ENCODE assay signal across 8 cellular contexts in the genomic region with DNA sequence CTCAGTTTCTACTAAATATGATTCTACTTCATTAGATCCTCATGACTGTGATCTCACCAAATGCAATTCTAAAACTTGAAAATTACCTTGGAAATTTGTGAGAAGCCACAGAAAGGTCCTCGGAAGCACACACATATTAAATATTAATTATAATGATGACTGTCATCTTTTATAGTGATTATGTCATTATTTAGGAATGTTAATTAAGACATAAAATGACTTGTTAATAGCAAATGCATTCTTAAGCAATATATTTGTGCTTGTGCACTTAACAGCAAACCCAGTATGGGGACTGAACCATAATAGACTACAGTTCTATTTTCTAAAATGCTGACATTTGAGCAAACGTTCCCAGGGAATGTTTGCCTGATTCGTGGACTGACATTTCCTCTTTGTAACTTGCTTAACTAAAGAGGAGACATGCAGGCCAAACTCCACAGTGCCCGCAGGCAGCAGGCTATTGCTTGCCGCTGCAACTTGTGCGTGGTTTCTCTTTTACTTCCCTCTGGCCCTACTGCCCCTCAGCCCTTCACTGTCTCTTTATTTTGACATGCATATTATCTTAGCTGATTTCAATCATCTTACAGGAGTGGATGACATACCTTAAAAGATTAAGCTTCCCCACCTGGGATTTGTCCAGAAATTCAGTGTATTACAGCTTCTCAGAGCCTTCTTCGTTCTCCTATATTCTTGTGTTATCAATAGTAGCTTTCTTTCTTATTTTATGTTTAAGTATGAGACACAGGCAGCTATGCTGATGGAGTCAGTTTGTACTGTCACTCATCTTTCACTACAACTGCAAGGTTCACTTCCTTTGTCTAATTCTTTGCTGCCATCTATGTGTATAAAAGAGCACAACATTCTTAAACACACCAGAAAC.
A peak's percentile ranks its signal among the peaks of the same experiment; 100 is the strongest.
DNase-seq lines count a peak whose midpoint lies in the region; ATAC-seq and TF ChIP-seq lines count a peak whose summit lies in the region.

No MANE protein-coding gene starts in this region.

- H3K27me3 Mint-ChIP-seq in activated CD4-positive, alpha-beta T cell treated with anti-CD3 and anti-CD28 coated beads, Interleukin-2, amount 10 ng/mL, durations not matched to agents 24 days and 14 days = no peaks in the 10 kb centered on the region

- intact Hi-C loops in activated CD4-positive, alpha-beta T cell treated with anti-CD3 and anti-CD28 coated beads, Interleukin-2, amount 10 ng/mL, durations not matched to agents 24 days and 14 days (cut with micrococcal nuclease) = loop anchor here (2.0 to 10.0 kb wide), 2 partner anchors 209 to 499 kb away; no protein-coding TSS in a partner anchor

- no peaks in the 10 kb centered on the region for H3K9me3 ChIP-seq in thoracic aorta

- peaks cover 3% of the 10 kb centered on the region for H3K4me1 Mint-ChIP-seq in activated CD4-positive, alpha-beta T cell treated with anti-CD3 and anti-CD28 coated beads, Interleukin-2, amount 10 ng/mL, durations not matched to agents 24 days and 14 days

- peaks cover 13 to 26% of the 10 kb centered on the region in 2 donors for H3K4me1 ChIP-seq in thoracic aorta (ENCODE audit: control insufficient read depth in 1 of 2, low read depth in 2 of 2)

- H3K4me3 Mint-ChIP-seq in activated CD4-positive, alpha-beta T cell treated with anti-CD3 and anti-CD28 coated beads, Interleukin-2, amount 10 ng/mL, durations not matched to agents 24 days and 14 days = no peak overlapping the region

- peak; percentile 89 to 91 for DNase-seq in AML-193 (lab: John Stamatoyannopoulos, UW)
- DNase-seq in GM13976 (ENCODE audit: low spot score) = peak; percentile 60
- DNase-seq in NCI-H226 = peak; percentile 41
- peak; percentile 53 for DNase-seq in astrocyte of the hippocampus (ENCODE audit: low read depth, low spot score)
- DNase-seq in iPS-NIHi11 (ENCODE audit: low spot score) = peak; percentile 19
- DNase-seq in thoracic aorta (ENCODE audit: low spot score) = no peak
- DNase-seq in activated CD4-positive, alpha-beta T cell treated with anti-CD3 and anti-CD28 coated beads, Interleukin-2, amount 10 ng/mL, durations not matched to agents 24 days and 14 days = no peak
- no peak for DNase-seq in ureter (ENCODE audit: low spot score)

- TF ChIP-seq CTCF in GM13976 (IDR thresholded peaks at IDR 0.05; ENCODE audit: borderline replicate concordance, control extremely low read depth, extremely low read depth, insufficient read depth, missing control alignments) (no peak), thoracic aorta (IDR thresholded peaks at IDR 0.05) (peak; percentile 51)

- ATAC-seq in thoracic aorta (ENCODE audit: insufficient number of reproducible peaks, low FRiP score, low read depth) = peak; percentile 68

- in situ Hi-C loops in GM13976 (cut with MboI; ENCODE audit: low sequenced_read_pairs, unreplicated experiment) = no loop called here

- H3K36me3 ChIP-seq in thoracic aorta = no peaks in the 10 kb centered on the region

- no peaks in the 10 kb centered on the region for H3K9me3 Mint-ChIP-seq in activated CD4-positive, alpha-beta T cell treated with anti-CD3 and anti-CD28 coated beads, Interleukin-2, amount 10 ng/mL, durations not matched to agents 24 days and 14 days

- H3K27ac ChIP-seq in thoracic aorta = peak overlapping the region; percentile 84 to 90

- H3K27me3 ChIP-seq in thoracic aorta (replicated peaks; ENCODE audit: insufficient read depth) = no peaks in the 10 kb centered on the region

- no peaks in the 10 kb centered on the region for H3K36me3 Mint-ChIP-seq in activated CD4-positive, alpha-beta T cell treated with anti-CD3 and anti-CD28 coated beads, Interleukin-2, amount 10 ng/mL, durations not matched to agents 24 days and 14 days (ENCODE audit: low read depth)

- H3K27ac Mint-ChIP-seq in activated CD4-positive, alpha-beta T cell treated with anti-CD3 and anti-CD28 coated beads, Interleukin-2, amount 10 ng/mL, durations not matched to agents 24 days and 14 days = no peak overlapping the region

- H3K4me3 ChIP-seq in thoracic aorta = peak overlapping the region; percentile 61

Comparison
In these comparisons a context has a peak if more than half of its experiments do, and no peak if none do; other contexts are left out.
1. DNase-seq: peak in AML-193 (2 of 2), GM13976 (single experiment), NCI-H226 (single experiment), astrocyte of the hippocampus (single experiment) and iPS-NIHi11 (single experiment); none in thoracic aorta (single experiment), activated CD4-positive, alpha-beta T cell treated with anti-CD3 and anti-CD28 coated beads, Interleukin-2, amount 10 ng/mL, durations not matched to agents 24 days and 14 days (single experiment) and ureter (single experiment).